ENCODE assay signal across 22 cellular contexts in the genomic region with DNA sequence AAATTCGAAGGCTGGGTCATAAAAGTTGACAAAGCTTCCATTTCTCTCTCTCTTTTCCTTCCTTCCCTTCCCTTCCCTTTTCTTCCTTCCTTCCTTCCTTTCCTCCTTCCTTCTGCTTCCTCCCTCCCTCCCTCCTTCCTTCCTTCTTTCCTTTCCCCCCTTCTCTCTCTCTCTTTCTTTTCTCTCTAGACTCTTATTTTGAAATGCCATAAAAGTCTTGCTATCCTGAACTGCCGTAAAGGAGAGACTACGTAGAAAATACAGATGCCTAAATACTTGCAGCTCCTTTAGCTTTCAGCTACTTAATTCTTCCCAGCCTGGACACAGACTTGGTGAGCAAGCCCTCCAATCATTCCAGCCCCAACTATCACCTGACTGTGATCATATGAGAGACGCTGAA.
DNase-seq lines count a peak whose midpoint lies in the region; ATAC-seq, FAIRE-seq and TF ChIP-seq lines count a peak whose summit lies in the region.
"Had no signal": no experiment of that assay in that cellular context is flagged by ENCODE, and none has a peak within 500 bp of the region (broad histone marks: within the 10 kb centered on the region; RNA-seq: fewer than 3 reads in every experiment).

No MANE protein-coding gene starts in this region.

- no peaks in the 10 kb centered on the region for H3K79me2 ChIP-seq in GM23338 (replicated peaks; ENCODE audit: insufficient read depth)
- no peaks in the 10 kb centered on the region for H3K79me2 ChIP-seq in H1 (ENCODE audit: control insufficient read depth in 1 of 2, insufficient read depth in 2 of 2, low read length in 2 of 2)

- no peaks in the 10 kb centered on the region for H3K36me3 Mint-ChIP-seq in GM23338 (ENCODE audit: low read depth)
- H3K36me3 Mint-ChIP-seq: CD8-positive, alpha-beta T cell had no signal

- no peak overlapping the region for H2BK12ac ChIP-seq in H1 (ENCODE audit: low read depth, low read length)

- no peaks in the 10 kb centered on the region for H3K9me2 ChIP-seq in GM23338 (ENCODE audit: insufficient read depth)

- no peak overlapping the region for H3K4me2 ChIP-seq in GM23338
- no peak overlapping the region for H3K4me2 ChIP-seq in H1 (ENCODE audit: insufficient read depth in 1 of 2, low read depth in 2 of 2, low read length in 2 of 2)
- H3K4me2 ChIP-seq: A549; BLaER1 treated with 17β-estradiol and CSF1 and Interleukin-3, amounts not matched to agents 10 nM and 100 nM had no signal

- H3K27me3 ChIP-seq in GM23338 (ENCODE audit: insufficient read depth) (no peaks in the 10 kb centered on the region), H1 (replicated peaks in 1 of 4; ENCODE audit: control insufficient read depth in 3 of 4, extremely low read depth in 1 of 4, insufficient read depth in 3 of 4, low read length in 3 of 4) (no peaks in the 10 kb centered on the region)
- H3K27me3 ChIP-seq: BLaER1 treated with 17β-estradiol and CSF1 and Interleukin-3, amounts not matched to agents 10 nM and 100 nM had no signal

- no peaks in the 10 kb centered on the region for H3K9me3 Mint-ChIP-seq in GM23338

- H3K36me3 ChIP-seq in GM23338 (ENCODE audit: insufficient read depth) (no peaks in the 10 kb centered on the region), HEK293 (ENCODE audit: control insufficient read depth in 2 of 2, insufficient read depth in 1 of 2, low read length in 2 of 2) (no peaks in the 10 kb centered on the region), H1 (ENCODE audit: control insufficient read depth in 2 of 4, insufficient read depth in 4 of 4, low read length in 3 of 4) (no peaks in the 10 kb centered on the region)
- H3K36me3 ChIP-seq: BLaER1 treated with 17β-estradiol and CSF1 and Interleukin-3, amounts not matched to agents 10 nM and 100 nM had no signal

- H3K27me3 Mint-ChIP-seq in GM23338 (ENCODE audit: insufficient read depth, low read depth, poor library complexity), result no peaks in the 10 kb centered on the region
- H3K27me3 Mint-ChIP-seq: B cell; CD4-positive, alpha-beta T cell had no signal

- no peaks in the 10 kb centered on the region for H4K20me1 ChIP-seq in GM23338 (replicated peaks; ENCODE audit: insufficient read depth)
- no peaks in the 10 kb centered on the region for H4K20me1 ChIP-seq in H1 (replicated peaks in 1 of 2; ENCODE audit: control insufficient read depth in 1 of 2, insufficient read depth in 2 of 2, low read length in 2 of 2)
- H4K20me1 ChIP-seq: BLaER1 treated with 17β-estradiol and CSF1 and Interleukin-3, amounts not matched to agents 10 nM and 100 nM had no signal

- H3K56ac ChIP-seq in H1 (replicated peaks; ENCODE audit: insufficient read length, low read depth, low read length), result no peak overlapping the region

- no peak overlapping the region for H3K27ac Mint-ChIP-seq in GM23338
- H3K27ac Mint-ChIP-seq: B cell; CD4-positive, alpha-beta T cell; CD8-positive, alpha-beta T cell had no signal

- no peak for FAIRE-seq in H1 (lab: Jason Lieb, UNC)
- FAIRE-seq in GM12891 (lab: Jason Lieb, UNC), result no peak
- FAIRE-seq: A549, D721Med, G401.6, GM12892, GM18507 had no signal

- H3K4me1 ChIP-seq in GM23338 (ENCODE audit: insufficient read depth) (no peaks in the 10 kb centered on the region), HEK293 (ENCODE audit: control insufficient read depth, insufficient read depth, low read length) (no peaks in the 10 kb centered on the region), H1 (replicated peaks in 1 of 4; ENCODE audit: control insufficient read depth in 3 of 4, insufficient read depth in 4 of 4, low read length in 3 of 4) (no peaks in the 10 kb centered on the region)
- H3K4me1 ChIP-seq: A549; BLaER1 treated with 17β-estradiol and CSF1 and Interleukin-3, amounts not matched to agents 10 nM and 100 nM; Caco-2 had no signal

- TF ChIP-seq CTCF in GM23338 (conservative IDR thresholded peaks at IDR 0.05; ENCODE audit: low read depth in 2 of 2), result no peak
- no peak for TF ChIP-seq CTCF in HEK293 (tag by site-specific recombination; IDR thresholded peaks at IDR 0.05)
- no peak for TF ChIP-seq CTCF in H1 (IDR thresholded peaks at IDR 0.05; ENCODE audit: control extremely low read depth in 1 of 3, insufficient read depth in 1 of 3, low read depth in 1 of 3, low read length in 3 of 3)

- H4K91ac ChIP-seq in H1 (replicated peaks; ENCODE audit: insufficient read length, low read length), result no peak overlapping the region

- peak; percentile 11 for DNase-seq in GM23338 (ENCODE audit: low spot score)
- no peak for DNase-seq in H1 (ENCODE audit: low read depth in 1 of 2, low spot score in 2 of 2)
- DNase-seq in NCI-H345 treated with DMSO at 0.1 percent for 48 hours (lab: John Stamatoyannopoulos, UW; ENCODE audit: unreplicated experiment), result no peak
- no peak for DNase-seq in NCI-H510A (lab: John Stamatoyannopoulos, UW)
- no peak for DNase-seq in GM12891 (ENCODE audit: insufficient read length, low spot score)
- DNase-seq: AML-193; Caco-2; Calu3; CD4-positive, alpha-beta T cell; CD8-positive, alpha-beta T cell; DMS79 treated with DMSO at 0.1 percent for 48 hours; GF-D8 had no signal

- no peak overlapping the region for H3K4ac ChIP-seq in H1 (replicated peaks; ENCODE audit: insufficient read length, low read depth, low read length)

- no peak overlapping the region for H3K23ac ChIP-seq in H1 (ENCODE audit: insufficient read length)

- no peak overlapping the region for H2BK5ac ChIP-seq in H1 (ENCODE audit: low read depth, low read length)

- H4K8ac ChIP-seq in H1 (ENCODE audit: extremely low read depth, insufficient read depth, low read length), result no peak overlapping the region

- H3K4me1 Mint-ChIP-seq in GM23338, result no peaks in the 10 kb centered on the region
- H3K4me1 Mint-ChIP-seq: B cell had no signal

- H2AK5ac ChIP-seq in H1 (ENCODE audit: low read depth, low read length), result no peak overlapping the region

- POLR2A ChIA-PET in HEK293 (lab: Yijun Ruan, JAX), result no interaction called here
- POLR2A ChIA-PET in H1 (lab: Charles Lee; ENCODE audit: partially characterized antibody), result no interaction called here

- CTCF ChIA-PET in HEK293 (lab: Yijun Ruan, JAX) (no interaction called here), H1 (lab: Charles Lee; ENCODE audit: partially characterized antibody) (no interaction called here)

- H4K5ac ChIP-seq in H1 (ENCODE audit: insufficient read length, low read depth, low read length), result no peak overlapping the region

- TF ChIP-seq POLR2A in H1 (IDR thresholded peaks at IDR 0.05; ENCODE audit: control extremely low read depth in 1 of 2, low read depth in 2 of 2, low read length in 2 of 2) (no peak), GM12891 (IDR thresholded peaks at IDR 0.05; ENCODE audit: low read depth, low read length) (no peak)

- no peak overlapping the region for H2BK120ac ChIP-seq in H1 (replicated peaks; ENCODE audit: low read depth, low read length)

- H2BK20ac ChIP-seq in H1 (ENCODE audit: low read length), result no peak overlapping the region

- WGBS in H1 (ENCODE audit: extremely low coverage in 1 of 2, insufficient coverage in 1 of 2, insufficient read length in 1 of 2, insufficient replicate concordance in 2 of 2, low coverage in 1 of 2, low lambda C conversion rate in 2 of 2, missing lambda C conversion rate in 1 of 2), 2 experiments, result 85% methylated on average over 4 of the region's 4 CpGs; no CpG with 5 or more reads in 1 of the 2 experiments

- TF ChIP-seq EP300 in H1 (IDR thresholded peaks at IDR 0.05; ENCODE audit: borderline replicate concordance in 1 of 2, low read depth in 2 of 2, low read length in 2 of 2), result no peak

- no peaks in the 10 kb centered on the region for H3K79me1 ChIP-seq in H1 (ENCODE audit: low read depth, low read length)

- H2AFZ ChIP-seq in GM23338 (peak overlapping the region; percentile 12), H1 (ENCODE audit: low read length) (peak overlapping the region; percentile 97)

- TF ChIP-seq RAD21 in H1 (IDR thresholded peaks at IDR 0.05 in 1 of 2, conservative IDR thresholded peaks at IDR 0.05 in 1 of 2; ENCODE audit: low read depth in 2 of 2, low read length in 2 of 2), result no peak

- H3K4me3 Mint-ChIP-seq in GM23338, result no peak overlapping the region
- H3K4me3 Mint-ChIP-seq: B cell; CD4-positive, alpha-beta T cell; CD8-positive, alpha-beta T cell had no signal

- H3K18ac ChIP-seq in H1 (ENCODE audit: extremely low read depth, low read length), result no peak overlapping the region

- H2BK15ac ChIP-seq in H1 (ENCODE audit: low read length), result no peak overlapping the region

- H3K23me2 ChIP-seq in H1 (ENCODE audit: low read depth, low read length), result no peaks in the 10 kb centered on the region

- no peak overlapping the region for H3K27ac ChIP-seq in GM23338 (ENCODE audit: low read depth)
- no peak overlapping the region for H3K27ac ChIP-seq in HEK293 (ENCODE audit: extremely low read depth, low read depth, low read length)
- H3K27ac ChIP-seq in H1 (ENCODE audit: low read depth, low read length), result no peak overlapping the region
- H3K27ac ChIP-seq: 22Rv1; A549; BLaER1 treated with 17β-estradiol and CSF1 and Interleukin-3, amounts not matched to agents 10 nM and 100 nM; C4-2B had no signal

- no peaks in the 10 kb centered on the region for H3F3A ChIP-seq in GM23338 (replicated peaks; ENCODE audit: low read depth)

- ATAC-seq in GM23338, result no peak
- ATAC-seq: A549; CD8-positive, alpha-beta T cell had no signal

- no peak overlapping the region for H3K9ac ChIP-seq in H1 (replicated peaks in 1 of 4; ENCODE audit: extremely low read depth in 1 of 4, low read depth in 3 of 4, low read length in 3 of 4)
- H3K9ac ChIP-seq: BLaER1 treated with 17β-estradiol and CSF1 and Interleukin-3, amounts not matched to agents 10 nM and 100 nM had no signal

- no peak overlapping the region for H3K14ac ChIP-seq in H1 (ENCODE audit: insufficient read length)

- H3K4me3 ChIP-seq in GM23338 (no peak overlapping the region), HEK293 (ENCODE audit: low read depth, low read length) (no peak overlapping the region), H1 (ENCODE audit: extremely low read depth in 1 of 4, insufficient read depth in 2 of 4, low read depth in 3 of 4, low read length in 4 of 4) (no peak overlapping the region)
- H3K4me3 ChIP-seq: A549; BLaER1 treated with 17β-estradiol and CSF1 and Interleukin-3, amounts not matched to agents 10 nM and 100 nM had no signal

- H3K9me3 ChIP-seq in HEK293 (ENCODE audit: control insufficient read depth, insufficient read depth, low read depth, low read length) (no peaks in the 10 kb centered on the region), H1 (ENCODE audit: insufficient read depth in 2 of 2, low read depth in 1 of 2, low read length in 1 of 2) (no peaks in the 10 kb centered on the region)
- H3K9me3 ChIP-seq: A549; BLaER1 treated with 17β-estradiol and CSF1 and Interleukin-3, amounts not matched to agents 10 nM and 100 nM; Caco-2 had no signal

TF ChIP-seq in HEK293, 187 proteins besides CTCF, POLR2A, EP300 and RAD21 (continues in another document):
- TF ChIP-seq BCL11B (tag by site-specific recombination; IDR thresholded peaks at IDR 0.05; ENCODE audit: low read depth), result no peak

TF ChIP-seq in H1, 55 proteins besides CTCF, POLR2A, EP300 and RAD21:
- no peak for TF ChIP-seq CBX8 (IDR thresholded peaks at IDR 0.05; ENCODE audit: borderline replicate concordance, low read depth, low read length)
TF ChIP-seq in H1: peak in this region for 0.

TF ChIP-seq in GM12891, 5 proteins besides CTCF, POLR2A, EP300 and RAD21 (continues in another document):
- no peak for TF ChIP-seq PAX5 (IDR thresholded peaks at IDR 0.05; ENCODE audit: insufficient read depth, low read length, severe bottlenecking)
- TF ChIP-seq POU2F2 (IDR thresholded peaks at IDR 0.05; ENCODE audit: low read depth, low read length), result no peak
- TF ChIP-seq SPI1 (IDR thresholded peaks at IDR 0.05; ENCODE audit: low read depth, low read length), result no peak
